8 cellular contexts compared by ENCODE assay signal in the genomic region with DNA sequence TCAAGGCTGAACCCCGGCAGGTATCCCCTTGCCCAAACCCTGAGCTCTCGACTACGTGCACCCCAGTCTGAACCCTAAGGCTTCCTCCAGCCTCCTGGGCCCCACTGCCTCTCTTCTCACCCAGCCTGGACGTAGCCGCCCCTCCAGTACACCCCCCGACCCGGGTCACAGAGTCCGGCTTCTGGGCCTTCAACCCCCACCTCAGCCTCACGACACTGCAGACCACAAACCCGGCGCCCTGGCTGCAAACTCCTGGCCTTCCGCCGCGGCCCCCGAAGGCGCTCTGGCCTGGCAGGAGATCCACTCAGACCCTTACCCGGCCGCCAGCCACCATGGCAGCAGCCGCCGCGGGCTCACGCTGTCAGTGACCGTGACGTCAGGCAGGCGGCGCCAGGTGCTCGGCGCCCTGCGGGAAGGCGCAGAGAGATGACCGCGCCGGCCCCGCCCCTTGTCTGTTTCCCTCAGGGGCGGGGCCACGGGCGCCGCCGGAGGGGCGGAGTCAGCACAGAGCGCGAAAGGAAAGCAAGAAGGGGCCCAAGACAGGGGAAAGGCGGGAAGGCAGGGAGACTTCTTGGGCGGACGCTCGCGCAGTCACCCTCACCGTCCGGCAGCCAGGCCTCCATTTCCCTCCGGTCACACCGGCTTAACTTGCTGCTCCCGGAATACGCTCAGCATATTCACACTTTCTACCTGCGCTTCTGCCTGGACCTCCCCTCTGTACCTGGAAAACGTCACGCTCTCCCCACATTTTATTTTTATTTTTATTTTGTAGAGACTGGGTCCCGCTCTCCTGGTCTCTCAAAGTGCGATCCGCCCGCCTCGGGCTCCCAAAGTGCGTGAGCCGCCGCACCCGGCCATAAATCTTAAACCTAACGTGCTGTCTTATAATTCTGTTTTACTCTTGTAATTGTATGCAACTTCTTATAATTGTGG.
DNase-seq lines count a peak whose midpoint lies in the region; ATAC-seq and TF ChIP-seq lines count a peak whose summit lies in the region.

A gene with protein sequence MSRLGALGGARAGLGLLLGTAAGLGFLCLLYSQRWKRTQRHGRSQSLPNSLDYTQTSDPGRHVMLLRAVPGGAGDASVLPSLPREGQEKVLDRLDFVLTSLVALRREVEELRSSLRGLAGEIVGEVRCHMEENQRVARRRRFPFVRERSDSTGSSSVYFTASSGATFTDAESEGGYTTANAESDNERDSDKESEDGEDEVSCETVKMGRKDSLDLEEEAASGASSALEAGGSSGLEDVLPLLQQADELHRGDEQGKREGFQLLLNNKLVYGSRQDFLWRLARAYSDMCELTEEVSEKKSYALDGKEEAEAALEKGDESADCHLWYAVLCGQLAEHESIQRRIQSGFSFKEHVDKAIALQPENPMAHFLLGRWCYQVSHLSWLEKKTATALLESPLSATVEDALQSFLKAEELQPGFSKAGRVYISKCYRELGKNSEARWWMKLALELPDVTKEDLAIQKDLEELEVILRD (minus strand): TSS at position 372 of the 933 bp plus-strand sequence. CDS start 471 bp downstream, outside the sequence.

- H3K27ac ChIP-seq in layer of hippocampus (ENCODE audit: low read depth, low read length) = peak within 1 kb of the TSS; percentile 68

- no peaks in the 10 kb centered on the region for H3K27me3 ChIP-seq in layer of hippocampus (ENCODE audit: control insufficient read depth, insufficient read depth, low read length)

- ATAC-seq in HG03442 (IDR thresholded peaks at IDR 0.05; ENCODE audit: unreplicated experiment) = peak; percentile 82

- no peak for TF ChIP-seq CTCF in choroid plexus epithelial cell (conservative IDR thresholded peaks at IDR 0.05; ENCODE audit: low read depth, low read length)

- peak; percentile 94 for DNase-seq in Ammon's horn (ENCODE audit: low spot score)
- DNase-seq in GM19238 (ENCODE audit: insufficient read length, low spot score) = peak; percentile 89
- DNase-seq in NCI-H526 (lab: John Stamatoyannopoulos, UW) = peak; percentile 77 to 96
- peak; percentile 93 for DNase-seq in activated CD4-positive, alpha-beta T cell treated with anti-CD3 and anti-CD28 coated beads for 4 hours
- DNase-seq in choroid plexus epithelial cell (ENCODE audit: low read depth) = peak; percentile 90
- peak; percentile 87 to 94 for DNase-seq in stimulated activated CD4-positive, alpha-beta T cell treated with anti-CD3 and anti-CD28 coated beads, Interleukin-1b, Interleukin-23, amount 100 ng/mL, for 4 hours (ENCODE audit: low read depth in 2 of 2)

- H3K4me3 ChIP-seq in choroid plexus epithelial cell (ENCODE audit: low read depth, low read length) = peak within 1 kb of the TSS; percentile 94

Comparison
In these comparisons a context has a peak if more than half of its experiments do, and no peak if none do; other contexts are left out.
1. Peak in every context shown above with its lines: DNase-seq, ATAC-seq, H3K4me3 ChIP-seq and H3K27ac ChIP-seq.